12 cellular contexts compared by ENCODE assay signal in genomic region chr14:103712633-103713247, GRCh38. TPM values are rescaled to one million over a fixed set of nuclear protein-coding genes. Genes with fewer than 3 reads are reported as not detected.
DNase-seq lines count a peak whose midpoint lies in the region; ATAC-seq and TF ChIP-seq lines count a peak whose summit lies in the region.
"Had no signal": no experiment of that assay in that cellular context is flagged by ENCODE, and none has a peak within 500 bp of the region (broad histone marks: within the 10 kb centered on the region; RNA-seq: fewer than 3 reads in every experiment).

No MANE protein-coding gene starts in this region.

- peaks cover 5% of the 10 kb centered on the region for H3K36me3 Mint-ChIP-seq in CD4-positive, alpha-beta T cell (ENCODE audit: low read depth)
- H3K36me3 Mint-ChIP-seq: natural killer cell had no signal

- TF ChIP-seq CTCF in CD4-positive, alpha-beta T cell (IDR thresholded peaks at IDR 0.05), result no peak
- TF ChIP-seq CTCF in colonic mucosa (IDR thresholded peaks at IDR 0.05), result no peak
- TF ChIP-seq CTCF in prostate gland (IDR thresholded peaks at IDR 0.05), result no peak

- intact Hi-C loops in CD4-positive, alpha-beta T cell (cut with DNase I, micrococcal nuclease), result loop anchor here in 1 of 2 experiments (10.0 kb wide), 1 partner anchor 1042 kb away; the partner anchor contains the start of gene SIVA1
- intact Hi-C loops in colonic mucosa (cut with DNase I), result no loop called here
- intact Hi-C loops in prostate gland (cut with DNase I), result loop anchor here (10.0 kb wide), 1 partner anchor 148 kb away; the partner anchor contains the start of genes BAG5 and COA8

- TF ChIP-seq POLR2A in prostate gland (IDR thresholded peaks at IDR 0.05), result no peak

- 56% methylated on average over 24 of the region's 24 CpGs for WGBS in prostate gland

- H3K27me3 ChIP-seq in CD4-positive, alpha-beta T cell (ENCODE audit: control insufficient read depth, insufficient read depth, low read length), result no peaks in the 10 kb centered on the region
- H3K27me3 ChIP-seq in NT2/D1 (ENCODE audit: insufficient read depth, insufficient read length), result no peaks in the 10 kb centered on the region
- H3K27me3 ChIP-seq in colonic mucosa, result no peaks in the 10 kb centered on the region
- no peaks in the 10 kb centered on the region for H3K27me3 ChIP-seq in prostate gland (replicated peaks; ENCODE audit: insufficient read depth)
- no peaks in the 10 kb centered on the region for H3K27me3 ChIP-seq in HAP-1 (ENCODE audit: low read depth)

- H3K27ac Mint-ChIP-seq in CD4-positive, alpha-beta T cell, result no peak overlapping the region
- H3K27ac Mint-ChIP-seq: natural killer cell had no signal

- H3K9me3 ChIP-seq in CD4-positive, alpha-beta T cell (ENCODE audit: control insufficient read depth, low read length), result no peaks in the 10 kb centered on the region
- H3K9me3 ChIP-seq in NT2/D1 (ENCODE audit: insufficient read depth, low read length), result no peaks in the 10 kb centered on the region
- H3K9me3 ChIP-seq in colonic mucosa, result no peaks in the 10 kb centered on the region
- no peaks in the 10 kb centered on the region for H3K9me3 ChIP-seq in prostate gland
- no peaks in the 10 kb centered on the region for H3K9me3 ChIP-seq in HAP-1

- no peaks in the 10 kb centered on the region for H3K9me3 Mint-ChIP-seq in CD4-positive, alpha-beta T cell
- H3K9me3 Mint-ChIP-seq: natural killer cell had no signal

- peak overlapping the region; percentile 48 for H3K4me3 Mint-ChIP-seq in CD4-positive, alpha-beta T cell
- H3K4me3 Mint-ChIP-seq: natural killer cell had no signal

- POLR2A ChIA-PET in CD4-positive, alpha-beta T cell (lab: Charles Lee), result interaction anchor here (0.6 kb wide), 1 partner anchor 62 kb away, joined by 3 read pairs; no protein-coding TSS in a partner anchor

- H3K4me1 Mint-ChIP-seq in CD4-positive, alpha-beta T cell (ENCODE audit: low read depth), result peaks cover 23% of the 10 kb centered on the region

- H3K36me3 ChIP-seq in NT2/D1 (ENCODE audit: insufficient read depth, insufficient read length, low read length) (peaks cover 65% of the 10 kb centered on the region), colonic mucosa (no peaks in the 10 kb centered on the region), prostate gland (no peaks in the 10 kb centered on the region), HAP-1 (replicated peaks) (peaks cover 52% of the 10 kb centered on the region)

- no peak for DNase-seq in CD4-positive, alpha-beta T cell
- DNase-seq in NT2/D1 (ENCODE audit: low read depth, low spot score) (no peak), colonic mucosa (no peak), prostate gland (ENCODE audit: low spot score) (no peak), HAP-1 (ENCODE audit: low spot score in 2 of 2) (no peak), cortex of kidney (lab: John Stamatoyannopoulos, UW) (no peak), globus pallidus (ENCODE audit: low spot score) (no peak)
- DNase-seq in activated CD4-positive, alpha-beta T cell treated with anti-CD3 and anti-CD28 coated beads for 1 hour, result no peak
- DNase-seq: DMS53; natural killer cell; NCI-H1105 treated with DMSO at 0.1 percent for 48 hours; stimulated activated CD4-positive, alpha-beta T cell treated with anti-CD3 and anti-CD28 coated beads, Interleukin-2, amount 100 ng/mL, for 24 hours had no signal

- no peak overlapping the region for H3K4me3 ChIP-seq in NT2/D1 (ENCODE audit: insufficient read length, low read depth)
- H3K4me3 ChIP-seq in colonic mucosa, result no peak overlapping the region
- H3K4me3 ChIP-seq in prostate gland, result no peak overlapping the region
- no peak overlapping the region for H3K4me3 ChIP-seq in HAP-1

- no peak overlapping the region for H3K27ac ChIP-seq in CD4-positive, alpha-beta T cell (ENCODE audit: low read depth, low read length)
- H3K27ac ChIP-seq in colonic mucosa (peak overlapping the region; percentile 84), prostate gland (peak overlapping the region; percentile 83 to 88)

- ATAC-seq in CD4-positive, alpha-beta T cell (ENCODE audit: poor library complexity), result no peak
- ATAC-seq: natural killer cell had no signal

- no peaks in the 10 kb centered on the region for H3K27me3 Mint-ChIP-seq in CD4-positive, alpha-beta T cell

- in situ Hi-C loops in HAP-1 (cut with MboI; ENCODE audit: low sequenced_read_pairs), result no loop called here

- CTCF ChIA-PET in CD4-positive, alpha-beta T cell (lab: Charles Lee), result no interaction called here

- H3K4me1 ChIP-seq in NT2/D1 (ENCODE audit: insufficient read depth, insufficient read length) (peaks cover 14% of the 10 kb centered on the region), colonic mucosa (peaks cover 11% of the 10 kb centered on the region), prostate gland (replicated peaks) (peaks cover 46% of the 10 kb centered on the region), HAP-1 (peaks cover 7% of the 10 kb centered on the region)

- H3K9ac ChIP-seq in NT2/D1 (ENCODE audit: insufficient read length, low read depth), result peak overlapping the region; percentile 67
- H3K9ac ChIP-seq in colonic mucosa (ENCODE audit: low read depth in 2 of 2, low read length in 2 of 2), result peak overlapping the region; percentile 62 to 64

RNA-seq across cellular contexts. Expression of gene XRCC3, which starts 2.5 kb away (rescaled TPM):
- 1 to 10 TPM; 4.6 to 4.8 TPM for total RNA-seq in CD4-positive, alpha-beta T cell
- total RNA-seq in colonic mucosa, result 10 to 100 TPM in 1 of 2 donors, 1 to 10 TPM in 1; 8.3 to 70.0 TPM
- 10 to 100 TPM; 24.7 to 33.2 TPM for total RNA-seq in prostate gland

RNA-seq across cellular contexts. Expression of gene ZFYVE21, which starts 2.9 kb away (rescaled TPM):
- total RNA-seq in CD4-positive, alpha-beta T cell, result 1 to 10 TPM; 2.6 to 3.0 TPM
- total RNA-seq in colonic mucosa, result 10 to 100 TPM; 49.3 to 68.9 TPM
- 100 to 1,000 TPM; 162 to 215 TPM for total RNA-seq in prostate gland

Comparison
In these comparisons a context has a peak if more than half of its experiments do, and no peak if none do; other contexts are left out.
1. RNA of gene ZFYVE21, which starts 2.9 kb away (total RNA-seq): 162 to 215 TPM in prostate gland and 49.3 to 68.9 TPM in colonic mucosa; 2.6 to 3.0 TPM in CD4-positive, alpha-beta T cell; every median in the first group is over 10 times any median in the second.